1 cellular context compared by ENCODE assay signal in the genomic region with DNA sequence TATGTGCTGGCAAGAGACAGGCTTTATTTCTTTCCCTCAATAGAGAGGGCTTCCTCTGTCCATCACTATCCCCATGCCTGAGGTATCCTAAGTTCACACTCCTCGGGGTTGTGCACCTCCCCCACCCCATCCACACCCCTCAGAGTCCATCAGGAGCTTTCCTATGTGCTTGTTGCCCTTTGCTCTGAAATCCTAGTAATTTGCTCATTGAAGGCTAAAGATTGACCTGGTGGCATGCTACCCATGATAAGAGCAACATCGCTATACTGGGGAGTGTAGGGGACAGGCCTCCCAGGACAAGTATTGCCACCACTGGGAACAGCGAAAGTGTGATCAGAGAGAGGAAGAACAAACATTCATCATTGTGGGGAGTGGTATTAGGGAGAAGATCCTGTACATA.
TF ChIP-seq lines count a peak whose summit lies in the region.

No MANE protein-coding gene starts in this region.

TF ChIP-seq in GM12878, 131 proteins besides CTCF, POLR2A, EP300 and RAD21:
- TF ChIP-seq YY1 (IDR thresholded peaks at IDR 0.05; ENCODE audit: low read depth, low read length) (no peak), IKZF2 (IDR thresholded peaks at IDR 0.05) (0 out of 4 replicates have a peak, but pooled peaks of 1 of the 2 experiments have one; percentile 28)
